1 cellular context compared by ENCODE assay signal in the genomic region with DNA sequence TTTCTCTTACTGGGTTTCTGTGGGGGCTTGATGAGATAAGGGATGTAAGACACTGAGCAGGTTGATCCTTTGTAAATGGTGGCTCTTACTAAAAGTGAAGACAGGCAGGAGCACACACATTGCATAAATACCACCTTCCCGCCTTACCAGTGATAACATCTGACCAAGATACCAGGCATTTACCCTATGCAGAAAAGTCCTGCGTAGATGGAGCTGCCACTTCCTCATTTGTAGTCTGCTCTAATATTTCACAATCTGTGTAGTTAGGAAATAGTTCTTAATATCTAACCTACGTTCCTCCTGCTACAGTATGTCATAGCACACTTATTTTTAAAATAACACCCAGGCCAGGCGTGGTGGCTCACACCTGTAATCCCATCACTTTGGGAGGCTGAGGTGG.
TF ChIP-seq lines count a peak whose summit lies in the region.

No MANE protein-coding gene starts in this region.

TF ChIP-seq in K562, 482 proteins besides CTCF, POLR2A, EP300 and RAD21 (continued from another document):
- TF ChIP-seq, protein P1, sequence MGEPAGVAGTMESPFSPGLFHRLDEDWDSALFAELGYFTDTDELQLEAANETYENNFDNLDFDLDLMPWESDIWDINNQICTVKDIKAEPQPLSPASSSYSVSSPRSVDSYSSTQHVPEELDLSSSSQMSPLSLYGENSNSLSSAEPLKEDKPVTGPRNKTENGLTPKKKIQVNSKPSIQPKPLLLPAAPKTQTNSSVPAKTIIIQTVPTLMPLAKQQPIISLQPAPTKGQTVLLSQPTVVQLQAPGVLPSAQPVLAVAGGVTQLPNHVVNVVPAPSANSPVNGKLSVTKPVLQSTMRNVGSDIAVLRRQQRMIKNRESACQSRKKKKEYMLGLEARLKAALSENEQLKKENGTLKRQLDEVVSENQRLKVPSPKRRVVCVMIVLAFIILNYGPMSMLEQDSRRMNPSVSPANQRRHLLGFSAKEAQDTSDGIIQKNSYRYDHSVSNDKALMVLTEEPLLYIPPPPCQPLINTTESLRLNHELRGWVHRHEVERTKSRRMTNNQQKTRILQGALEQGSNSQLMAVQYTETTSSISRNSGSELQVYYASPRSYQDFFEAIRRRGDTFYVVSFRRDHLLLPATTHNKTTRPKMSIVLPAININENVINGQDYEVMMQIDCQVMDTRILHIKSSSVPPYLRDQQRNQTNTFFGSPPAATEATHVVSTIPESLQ (CRISPR knock-in tag; IDR thresholded peaks at IDR 0.05), result no peak
- TF ChIP-seq SMARCE1 (IDR thresholded peaks at IDR 0.05), result peak; percentile 46; the same call in 1 of the 2 replicates
- peak; percentile 57 for TF ChIP-seq CEBPG (CRISPR knock-in tag; IDR thresholded peaks at IDR 0.05)
- TF ChIP-seq CEBPG (tag; conservative IDR thresholded peaks at IDR 0.05 in 1 of 2, IDR thresholded peaks at IDR 0.05 in 1 of 2), result peak; percentile 66 to 94
- TF ChIP-seq, protein P2, sequence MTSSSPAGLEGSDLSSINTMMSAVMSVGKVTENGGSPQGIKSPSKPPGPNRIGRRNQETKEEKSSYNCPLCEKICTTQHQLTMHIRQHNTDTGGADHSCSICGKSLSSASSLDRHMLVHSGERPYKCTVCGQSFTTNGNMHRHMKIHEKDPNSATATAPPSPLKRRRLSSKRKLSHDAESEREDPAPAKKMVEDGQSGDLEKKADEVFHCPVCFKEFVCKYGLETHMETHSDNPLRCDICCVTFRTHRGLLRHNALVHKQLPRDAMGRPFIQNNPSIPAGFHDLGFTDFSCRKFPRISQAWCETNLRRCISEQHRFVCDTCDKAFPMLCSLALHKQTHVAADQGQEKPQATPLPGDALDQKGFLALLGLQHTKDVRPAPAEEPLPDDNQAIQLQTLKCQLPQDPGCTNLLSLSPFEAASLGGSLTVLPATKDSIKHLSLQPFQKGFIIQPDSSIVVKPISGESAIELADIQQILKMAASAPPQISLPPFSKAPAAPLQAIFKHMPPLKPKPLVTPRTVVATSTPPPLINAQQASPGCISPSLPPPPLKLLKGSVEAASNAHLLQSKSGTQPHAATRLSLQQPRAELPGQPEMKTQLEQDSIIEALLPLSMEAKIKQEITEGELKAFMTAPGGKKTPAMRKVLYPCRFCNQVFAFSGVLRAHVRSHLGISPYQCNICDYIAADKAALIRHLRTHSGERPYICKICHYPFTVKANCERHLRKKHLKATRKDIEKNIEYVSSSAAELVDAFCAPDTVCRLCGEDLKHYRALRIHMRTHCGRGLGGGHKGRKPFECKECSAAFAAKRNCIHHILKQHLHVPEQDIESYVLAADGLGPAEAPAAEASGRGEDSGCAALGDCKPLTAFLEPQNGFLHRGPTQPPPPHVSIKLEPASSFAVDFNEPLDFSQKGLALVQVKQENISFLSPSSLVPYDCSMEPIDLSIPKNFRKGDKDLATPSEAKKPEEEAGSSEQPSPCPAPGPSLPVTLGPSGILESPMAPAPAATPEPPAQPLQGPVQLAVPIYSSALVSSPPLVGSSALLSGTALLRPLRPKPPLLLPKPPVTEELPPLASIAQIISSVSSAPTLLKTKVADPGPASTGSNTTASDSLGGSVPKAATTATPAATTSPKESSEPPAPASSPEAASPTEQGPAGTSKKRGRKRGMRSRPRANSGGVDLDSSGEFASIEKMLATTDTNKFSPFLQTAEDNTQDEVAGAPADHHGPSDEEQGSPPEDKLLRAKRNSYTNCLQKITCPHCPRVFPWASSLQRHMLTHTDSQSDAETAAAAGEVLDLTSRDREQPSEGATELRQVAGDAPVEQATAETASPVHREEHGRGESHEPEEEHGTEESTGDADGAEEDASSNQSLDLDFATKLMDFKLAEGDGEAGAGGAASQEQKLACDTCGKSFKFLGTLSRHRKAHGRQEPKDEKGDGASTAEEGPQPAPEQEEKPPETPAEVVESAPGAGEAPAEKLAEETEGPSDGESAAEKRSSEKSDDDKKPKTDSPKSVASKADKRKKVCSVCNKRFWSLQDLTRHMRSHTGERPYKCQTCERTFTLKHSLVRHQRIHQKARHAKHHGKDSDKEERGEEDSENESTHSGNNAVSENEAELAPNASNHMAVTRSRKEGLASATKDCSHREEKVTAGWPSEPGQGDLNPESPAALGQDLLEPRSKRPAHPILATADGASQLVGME (CRISPR knock-in tag; IDR thresholded peaks at IDR 0.05), result no peak
- TF ChIP-seq ZNF23 (CRISPR knock-in tag; IDR thresholded peaks at IDR 0.05), result no peak
